Comparison of ENCODE assay signal across 16 cellular contexts in the genomic region with DNA sequence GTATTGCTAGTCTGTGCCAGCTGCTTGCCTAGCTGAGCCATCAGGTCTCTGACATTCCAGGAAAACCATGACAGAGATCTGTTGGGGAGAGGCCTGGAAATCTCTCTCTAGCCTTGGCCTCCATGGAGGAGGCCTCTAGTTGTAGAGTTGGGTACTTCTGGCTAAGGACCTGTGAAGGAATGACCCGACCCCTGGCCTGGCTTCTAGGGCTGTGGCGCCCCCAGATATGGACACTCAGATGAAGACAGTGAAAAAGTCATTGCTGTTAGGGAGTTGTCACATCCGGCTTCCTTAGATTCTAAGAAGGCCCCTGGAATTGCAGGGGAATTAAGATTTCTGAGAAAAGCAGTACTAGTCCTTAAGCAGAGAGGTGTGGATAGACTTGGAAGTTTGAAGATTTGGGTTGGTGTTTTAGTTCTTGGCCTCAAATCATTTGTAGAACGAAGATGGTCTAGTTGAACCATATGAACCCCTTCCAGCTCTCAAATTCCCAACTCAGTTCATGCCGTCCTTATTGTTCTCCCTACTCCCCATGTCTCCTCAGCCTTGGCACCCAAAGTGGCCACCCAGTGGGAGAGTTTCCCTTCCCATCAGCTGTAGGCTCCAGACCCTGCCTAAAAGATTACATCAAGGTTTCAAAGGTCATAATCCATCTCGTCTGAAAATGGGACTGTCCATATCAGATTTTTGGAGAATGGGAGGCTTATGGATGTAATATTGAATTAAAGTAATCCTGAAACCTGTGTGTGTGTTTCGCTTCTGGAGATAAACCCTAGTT. TPM values are rescaled to one million over a fixed set of nuclear protein-coding genes. Genes with fewer than 3 reads are reported as not detected.
DNase-seq lines count a peak whose midpoint lies in the region; ATAC-seq and TF ChIP-seq lines count a peak whose summit lies in the region.
"Had no signal": no experiment of that assay in that cellular context is flagged by ENCODE, and none has a peak within 500 bp of the region (broad histone marks: within the 10 kb centered on the region; RNA-seq: fewer than 3 reads in every experiment).

No MANE protein-coding gene starts in this region.

- H3K27me3 ChIP-seq in left lung: peaks cover 13 to 48% of the 10 kb centered on the region in 2 donors

- peaks cover 41% of the 10 kb centered on the region for H3K36me3 Mint-ChIP-seq in dendritic cell treated with granulocyte-macrophage colony-stimulating factor and Interleukin-4, amounts not matched to agents 40 ng/mL and 50 ng/mL, for 4 days (ENCODE audit: low read depth)
- H3K36me3 Mint-ChIP-seq in mesothelial cell of epicardium: no peaks in the 10 kb centered on the region
- no peaks in the 10 kb centered on the region for H3K36me3 Mint-ChIP-seq in activated T-cell treated with anti-CD3 and anti-CD28 coated beads, Interleukin-2, amount 50 U/mL, for 72 hours (ENCODE audit: insufficient read depth in 2 of 2)
- H3K36me3 Mint-ChIP-seq: activated naive CD4-positive, alpha-beta T cell treated with anti-CD3 and anti-CD28 coated beads, Interleukin-2, amount 50 U/mL, for 24 hours; naive thymus-derived CD4-positive, alpha-beta T cell had no signal

- intact Hi-C loops in dendritic cell treated with granulocyte-macrophage colony-stimulating factor and Interleukin-4, amounts not matched to agents 40 ng/mL and 50 ng/mL, for 4 days (cut with micrococcal nuclease): no loop called here
- intact Hi-C loops in left lung (cut with DNase I): no loop called here

- peaks cover 0 to 21% of the 10 kb centered on the region in 2 donors for H3K36me3 ChIP-seq in left lung
- H3K36me3 ChIP-seq: transverse colon had no signal

- TF ChIP-seq CTCF in mesothelial cell of epicardium (IDR thresholded peaks at IDR 0.05; ENCODE audit: unreplicated experiment): no peak
- no peak for TF ChIP-seq CTCF in left lung (IDR thresholded peaks at IDR 0.05)

- no peak for ATAC-seq in activated T-cell treated with anti-CD3 and anti-CD28 coated beads, Interleukin-2, amount 50 U/mL, for 72 hours (replicated peaks in 1 of 2)
- ATAC-seq in left lung: no peak
- ATAC-seq: naive thymus-derived CD4-positive, alpha-beta T cell had no signal

- peaks cover 0 to 49% of the 10 kb centered on the region in 2 donors for H3K4me1 ChIP-seq in left lung

- H3K27ac Mint-ChIP-seq in dendritic cell treated with granulocyte-macrophage colony-stimulating factor and Interleukin-4, amounts not matched to agents 40 ng/mL and 50 ng/mL, for 4 days: peak overlapping the region; percentile 2
- no peak overlapping the region for H3K27ac Mint-ChIP-seq in mesothelial cell of epicardium
- H3K27ac Mint-ChIP-seq in activated T-cell treated with anti-CD3 and anti-CD28 coated beads, Interleukin-2, amount 50 U/mL, for 72 hours: no peak overlapping the region
- H3K27ac Mint-ChIP-seq: activated naive CD4-positive, alpha-beta T cell treated with anti-CD3 and anti-CD28 coated beads, Interleukin-2, amount 50 U/mL, for 24 hours had no signal

- in situ Hi-C loops in ACHN (cut with HindIII; ENCODE audit: low pct_ligation_motif_present, low pct_unique_long_range_greater_than_20kb, low sequenced_read_pairs): no loop called here

- H3K4me3 ChIP-seq in left lung: no peak overlapping the region
- H3K4me3 ChIP-seq: HAP-1 had no signal

- peak; percentile 71 for DNase-seq in ACHN
- peak; percentile 39 for DNase-seq in HuH-7 (ENCODE audit: low spot score)
- no peak for DNase-seq in mesothelial cell of epicardium (ENCODE audit: low spot score in 2 of 2, unreplicated experiment in 2 of 2)
- DNase-seq in stimulated activated CD4-positive, alpha-beta T cell treated with anti-CD3 and anti-CD28 coated beads, Interleukin-4, amount 100 ng/mL, for 24 hours: no peak
- DNase-seq in activated T-cell treated with anti-CD3 and anti-CD28 coated beads, Interleukin-2, amount 50 U/mL, for 72 hours: no peak
- no peak for DNase-seq in T-helper 1 cell
- no peak for DNase-seq in left lung
- DNase-seq: kidney glomerular epithelial cell; naive thymus-derived CD4-positive, alpha-beta T cell; NCI-H1105 treated with DMSO at 0.1 percent for 48 hours; NCI-H526 treated with DMSO at 0.1 percent for 48 hours; T1000; transverse colon had no signal

- H3K4me1 Mint-ChIP-seq in dendritic cell treated with granulocyte-macrophage colony-stimulating factor and Interleukin-4, amounts not matched to agents 40 ng/mL and 50 ng/mL, for 4 days (ENCODE audit: low read depth): peaks cover 54% of the 10 kb centered on the region
- peaks cover 28% of the 10 kb centered on the region for H3K4me1 Mint-ChIP-seq in mesothelial cell of epicardium
- peaks cover 27% of the 10 kb centered on the region for H3K4me1 Mint-ChIP-seq in activated T-cell treated with anti-CD3 and anti-CD28 coated beads, Interleukin-2, amount 50 U/mL, for 72 hours (ENCODE audit: low read depth)

- H3K9me3 Mint-ChIP-seq in dendritic cell treated with granulocyte-macrophage colony-stimulating factor and Interleukin-4, amounts not matched to agents 40 ng/mL and 50 ng/mL, for 4 days: no peaks in the 10 kb centered on the region
- H3K9me3 Mint-ChIP-seq in mesothelial cell of epicardium: no peaks in the 10 kb centered on the region
- no peaks in the 10 kb centered on the region for H3K9me3 Mint-ChIP-seq in activated T-cell treated with anti-CD3 and anti-CD28 coated beads, Interleukin-2, amount 50 U/mL, for 72 hours
- H3K9me3 Mint-ChIP-seq: activated naive CD4-positive, alpha-beta T cell treated with anti-CD3 and anti-CD28 coated beads, Interleukin-2, amount 50 U/mL, for 24 hours had no signal

- no peak overlapping the region for H3K4me3 Mint-ChIP-seq in dendritic cell treated with granulocyte-macrophage colony-stimulating factor and Interleukin-4, amounts not matched to agents 40 ng/mL and 50 ng/mL, for 4 days
- peak overlapping the region; percentile 9 for H3K4me3 Mint-ChIP-seq in mesothelial cell of epicardium
- H3K4me3 Mint-ChIP-seq in activated T-cell treated with anti-CD3 and anti-CD28 coated beads, Interleukin-2, amount 50 U/mL, for 72 hours: no peak overlapping the region
- H3K4me3 Mint-ChIP-seq: activated naive CD4-positive, alpha-beta T cell treated with anti-CD3 and anti-CD28 coated beads, Interleukin-2, amount 50 U/mL, for 24 hours; naive thymus-derived CD4-positive, alpha-beta T cell had no signal

- peaks cover 22% of the 10 kb centered on the region for H3K27me3 Mint-ChIP-seq in dendritic cell treated with granulocyte-macrophage colony-stimulating factor and Interleukin-4, amounts not matched to agents 40 ng/mL and 50 ng/mL, for 4 days
- H3K27me3 Mint-ChIP-seq in mesothelial cell of epicardium (ENCODE audit: low read depth): peaks cover 97% of the 10 kb centered on the region
- H3K27me3 Mint-ChIP-seq in activated T-cell treated with anti-CD3 and anti-CD28 coated beads, Interleukin-2, amount 50 U/mL, for 72 hours (ENCODE audit: low read depth): peaks cover 87% of the 10 kb centered on the region

- H3K27ac ChIP-seq in left lung: no peak overlapping the region

- H3K9me3 ChIP-seq in left lung: no peaks in the 10 kb centered on the region
- H3K9me3 ChIP-seq: HAP-1, transverse colon had no signal

RNA-seq across cellular contexts. Expression of gene HHEX, which starts 7.0 kb away (rescaled TPM):
- total RNA-seq in mesothelial cell of epicardium (0.13 to 0.31 TPM in 2 of 3 replicates, not detected in the other), left lung (10 to 100 TPM; 13.7 to 22.8 TPM)
- under 1 TPM; 0.34 to 0.67 TPM for total RNA-seq in activated T-cell treated with anti-CD3 and anti-CD28 coated beads, Interleukin-2, amount 50 U/mL, for 72 hours

Comparison
In these comparisons a context has a peak if more than half of its experiments do, and no peak if none do; other contexts are left out.
1. DNase-seq: peak in ACHN (single experiment) and HuH-7 (single experiment); none in mesothelial cell of epicardium (0 of 2), stimulated activated CD4-positive, alpha-beta T cell treated with anti-CD3 and anti-CD28 coated beads, Interleukin-4, amount 100 ng/mL, for 24 hours (single experiment), activated T-cell treated with anti-CD3 and anti-CD28 coated beads, Interleukin-2, amount 50 U/mL, for 72 hours (0 of 2), T-helper 1 cell (0 of 5) and left lung (0 of 2).
2. RNA of gene HHEX, which starts 7.0 kb away (total RNA-seq): 13.7 to 22.8 TPM in left lung; 0.34 to 0.67 TPM in activated T-cell treated with anti-CD3 and anti-CD28 coated beads, Interleukin-2, amount 50 U/mL, for 72 hours and 0.13 to 0.31 TPM in mesothelial cell of epicardium; every median in the first group is over 4 times any median in the second.